ENCODE assay signal across 12 cellular contexts in genomic region chr15:91921188-91921820, GRCh38.
A peak's percentile ranks its signal among the peaks of the same experiment; 100 is the strongest.
DNase-seq lines count a peak whose midpoint lies in the region; ATAC-seq, FAIRE-seq and TF ChIP-seq lines count a peak whose summit lies in the region.
"Had no signal": no experiment of that assay in that cellular context is flagged by ENCODE, and none has a peak within 500 bp of the region (broad histone marks: within the 10 kb centered on the region; RNA-seq: fewer than 3 reads in every experiment).

No MANE protein-coding gene starts in this region.

- no peak for TF ChIP-seq EP300 in HepG2 (IDR thresholded peaks at IDR 0.05; ENCODE audit: low read depth in 2 of 2, low read length in 2 of 2)
- no peak for TF ChIP-seq EP300 in HepG2 (CRISPR knock-in tag; IDR thresholded peaks at IDR 0.05; ENCODE audit: borderline replicate concordance)

- H3K9me3 ChIP-seq in liver (ENCODE audit: control insufficient read depth in 4 of 4, low read length in 3 of 4) (no peaks in the 10 kb centered on the region), HepG2 (ENCODE audit: low read length) (no peaks in the 10 kb centered on the region), ascending aorta (no peaks in the 10 kb centered on the region), right lobe of liver (no peaks in the 10 kb centered on the region)
- H3K9me3 ChIP-seq: Peyer's patch had no signal

- peaks cover 59% of the 10 kb centered on the region for H3K4me1 Mint-ChIP-seq in nephron progenitor cell

- H3K4me1 ChIP-seq in liver (ENCODE audit: control insufficient read depth in 4 of 4, insufficient read depth in 4 of 4, low read length in 3 of 4) = peaks cover 0 to 1% (median 0%) of the 10 kb centered on the region in 4 donors
- H3K4me1 ChIP-seq in HepG2 (ENCODE audit: insufficient read depth, low read length) = no peaks in the 10 kb centered on the region
- H3K4me1 ChIP-seq in ascending aorta = peaks cover 5 to 37% of the 10 kb centered on the region in 2 donors
- no peaks in the 10 kb centered on the region for H3K4me1 ChIP-seq in right lobe of liver

- DNase-seq in HepG2 (ENCODE audit: low spot score) (no peak), ascending aorta (ENCODE audit: low spot score in 2 of 2) (no peak), right lobe of liver (no peak), NCI-H446 treated with DMSO at 0.1 percent for 48 hours (lab: John Stamatoyannopoulos, UW) (no peak), nephron progenitor cell (no peak)
- DNase-seq: activated CD4-positive, alpha-beta T cell treated with anti-CD3 and anti-CD28 coated beads, Interleukin-2, amount 10 ng/mL, durations not matched to agents 7 days and 5 days; Peyer's patch; posterior cingulate gyrus had no signal

- no peak overlapping the region for H3K9ac ChIP-seq in liver (ENCODE audit: low read depth in 1 of 2, low read length in 2 of 2)
- no peak overlapping the region for H3K9ac ChIP-seq in HepG2 (ENCODE audit: insufficient read depth, low read depth, low read length)

- in situ Hi-C loops in HepG2 (cut with HindIII; ENCODE audit: extremely low pct_ligation_motif_present, low pct_unique_long_range_greater_than_20kb) = no loop called here

- H3K27me3 ChIP-seq in liver (ENCODE audit: control insufficient read depth in 4 of 4, insufficient read depth in 4 of 4, low read length in 3 of 4) = no peaks in the 10 kb centered on the region
- peaks cover 0 to 23% of the 10 kb centered on the region in 2 experiments; a peak in 2 of 5 replicates for H3K27me3 ChIP-seq in HepG2 (ENCODE audit: control insufficient read depth in 1 of 2, insufficient read depth in 2 of 2, low read length in 2 of 2)
- H3K27me3 ChIP-seq in ascending aorta = no peaks in the 10 kb centered on the region
- H3K27me3 ChIP-seq in right lobe of liver = no peaks in the 10 kb centered on the region
- H3K27me3 ChIP-seq: cardiac muscle cell, Peyer's patch had no signal

- intact Hi-C loops in HepG2 (cut with micrococcal nuclease; ENCODE audit: unreplicated experiment) = no loop called here
- intact Hi-C loops in ascending aorta (cut with DNase I) = loop anchor here (10.0 kb wide), 1 partner anchor 227 kb away; no protein-coding TSS in a partner anchor
- intact Hi-C loops in right lobe of liver (cut with DNase I) = no loop called here

- POLR2A ChIA-PET in HepG2 (lab: Yijun Ruan, JAX) = no interaction called here

- no peak overlapping the region for H3K4me3 ChIP-seq in liver (ENCODE audit: low read depth in 1 of 3, low read length in 3 of 3)
- no peak overlapping the region for H3K4me3 ChIP-seq in HepG2 (replicated peaks in 1 of 3; ENCODE audit: insufficient read depth in 1 of 3, low read depth in 2 of 3, low read length in 3 of 3)
- H3K4me3 ChIP-seq in ascending aorta = no peak overlapping the region
- no peak overlapping the region for H3K4me3 ChIP-seq in right lobe of liver
- H3K4me3 ChIP-seq: cardiac muscle cell, Peyer's patch had no signal

- no peak overlapping the region for H3K4me2 ChIP-seq in HepG2 (ENCODE audit: low read depth, low read length)

- no peak for FAIRE-seq in HepG2 (lab: Jason Lieb, UNC)

- no peaks in the 10 kb centered on the region for H3K36me3 Mint-ChIP-seq in nephron progenitor cell (ENCODE audit: low read depth)

- H3K36me3 ChIP-seq in liver (ENCODE audit: control insufficient read depth in 4 of 4, insufficient read depth in 3 of 4, low read depth in 1 of 4, low read length in 3 of 4) = no peaks in the 10 kb centered on the region
- H3K36me3 ChIP-seq in HepG2 (replicated peaks in 1 of 2; ENCODE audit: control insufficient read depth in 1 of 2, insufficient read depth in 2 of 2, low read length in 2 of 2) = no peaks in the 10 kb centered on the region
- H3K36me3 ChIP-seq in ascending aorta = peaks cover under 1 to 5% of the 10 kb centered on the region in 2 donors
- no peaks in the 10 kb centered on the region for H3K36me3 ChIP-seq in right lobe of liver
- H3K36me3 ChIP-seq: cardiac muscle cell had no signal

- BruUV-seq in HepG2 (replicated peaks; lab: Mats Ljungman, UMichigan) = no TSS peak

- no peak for TF ChIP-seq CTCF in liver (IDR thresholded peaks at IDR 0.05; ENCODE audit: low read depth, low read length, missing input control)
- no peak for TF ChIP-seq CTCF in HepG2 (CRISPR knock-in tag; IDR thresholded peaks at IDR 0.05)
- TF ChIP-seq CTCF in ascending aorta (IDR thresholded peaks at IDR 0.05) = no peak
- no peak for TF ChIP-seq CTCF in right lobe of liver (IDR thresholded peaks at IDR 0.05)
- TF ChIP-seq CTCF in nephron progenitor cell (IDR thresholded peaks at IDR 0.05) = no peak

- H2AFZ ChIP-seq in HepG2 (ENCODE audit: low read length) = no peak overlapping the region

- H3K27ac Mint-ChIP-seq in nephron progenitor cell = no peak overlapping the region
- H3K27ac Mint-ChIP-seq: activated CD4-positive, alpha-beta T cell treated with anti-CD3 and anti-CD28 coated beads, Interleukin-2, amount 10 ng/mL, durations not matched to agents 7 days and 5 days had no signal

- H3K27ac ChIP-seq in liver (ENCODE audit: low read depth in 1 of 2, low read length in 2 of 2) (peak overlapping the region; percentile 61 to 66), HepG2 (ENCODE audit: extremely low read length, insufficient read depth, low read length) (no peak overlapping the region), ascending aorta (peak overlapping the region; percentile 38 to 53), right lobe of liver (peak overlapping the region in 2 of 3 donors; percentile 23 to 35)
- H3K27ac ChIP-seq: Peyer's patch had no signal

- 68% methylated on average over 4 of the region's 4 CpGs for WGBS in liver
- 0% methylated on average over 4 of the region's 4 CpGs for WGBS in HepG2 (ENCODE audit: low lambda C conversion rate)
- 35% methylated on average over 4 of the region's 4 CpGs for WGBS in right lobe of liver (ENCODE audit: insufficient coverage, low coverage, low lambda C conversion rate, missing lambda C conversion rate)

- TF ChIP-seq POLR2A in HepG2 (IDR thresholded peaks at IDR 0.05; ENCODE audit: insufficient read depth in 1 of 2, low read depth in 2 of 2, low read length in 2 of 2) (no peak), right lobe of liver (IDR thresholded peaks at IDR 0.05) (no peak)

- H3K9me3 Mint-ChIP-seq in nephron progenitor cell = no peaks in the 10 kb centered on the region
- H3K9me3 Mint-ChIP-seq: activated CD4-positive, alpha-beta T cell treated with anti-CD3 and anti-CD28 coated beads, Interleukin-2, amount 10 ng/mL, durations not matched to agents 7 days and 5 days had no signal

- H3K79me2 ChIP-seq in HepG2 (ENCODE audit: insufficient read depth, low read length) = no peaks in the 10 kb centered on the region

- no peak for TF ChIP-seq RAD21 in liver (IDR thresholded peaks at IDR 0.05)
- no peak for TF ChIP-seq RAD21 in HepG2 (CRISPR knock-in tag; IDR thresholded peaks at IDR 0.05)

- H3K4me3 Mint-ChIP-seq in nephron progenitor cell = no peak overlapping the region
- H3K4me3 Mint-ChIP-seq: activated CD4-positive, alpha-beta T cell treated with anti-CD3 and anti-CD28 coated beads, Interleukin-2, amount 10 ng/mL, durations not matched to agents 7 days and 5 days had no signal

- ATAC-seq in HepG2 = no peak
- ATAC-seq in right lobe of liver = peak; percentile 51 to 81 (median 70)
- no peak for ATAC-seq in HG03108 (IDR thresholded peaks at IDR 0.05; ENCODE audit: unreplicated experiment)
- no peak for ATAC-seq in HG02763 (IDR thresholded peaks at IDR 0.05; ENCODE audit: unreplicated experiment)

- H4K20me1 ChIP-seq in HepG2 (ENCODE audit: insufficient read depth, low read length) = no peaks in the 10 kb centered on the region

- CTCF ChIA-PET in HepG2 (lab: Yijun Ruan, JAX; ENCODE audit: low intra/inter-chr PET ratio, low total read pairs) = no interaction called here

- H3K27me3 Mint-ChIP-seq in nephron progenitor cell (ENCODE audit: low read depth, poor library complexity) = peaks cover 15% of the 10 kb centered on the region
- H3K27me3 Mint-ChIP-seq: activated CD4-positive, alpha-beta T cell treated with anti-CD3 and anti-CD28 coated beads, Interleukin-2, amount 10 ng/mL, durations not matched to agents 7 days and 5 days had no signal

TF ChIP-seq in liver, 16 proteins besides CTCF, POLR2A, EP300 and RAD21 (continues in another document):
- TF ChIP-seq FOXA1 (IDR thresholded peaks at IDR 0.05) (no peak), ZBTB33 (IDR thresholded peaks at IDR 0.05) (no peak), GABPA (IDR thresholded peaks at IDR 0.05 in 1 of 2, conservative IDR thresholded peaks at IDR 0.05 in 1 of 2) (no peak), TAF1 (conservative IDR thresholded peaks at IDR 0.05) (no peak), FOXA2 (IDR thresholded peaks at IDR 0.05) (no peak)

TF ChIP-seq in HepG2, 621 proteins besides CTCF, POLR2A, EP300 and RAD21 (continues in another document):
- TF ChIP-seq ZNF446 (CRISPR knock-in tag; IDR thresholded peaks at IDR 0.05) (no peak), BRD4 (CRISPR knock-in tag; IDR thresholded peaks at IDR 0.05) (no peak), SMAD3 (CRISPR knock-in tag; IDR thresholded peaks at IDR 0.05) (no peak), YY1 (IDR thresholded peaks at IDR 0.05; ENCODE audit: insufficient read depth, insufficient replicate concordance, low read depth, low read length) (no peak), HDAC2 (CRISPR knock-in tag; IDR thresholded peaks at IDR 0.05) (no peak), SALL2 (CRISPR knock-in tag; IDR thresholded peaks at IDR 0.05) (no peak), ZNF12 (CRISPR knock-in tag; IDR thresholded peaks at IDR 0.05) (no peak), ZMYM2 (CRISPR knock-in tag; IDR thresholded peaks at IDR 0.05) (no peak), ZNF878 (CRISPR knock-in tag; IDR thresholded peaks at IDR 0.05) (no peak), RARA (CRISPR knock-in tag; IDR thresholded peaks at IDR 0.05) (no peak), ZNF616 (CRISPR knock-in tag; IDR thresholded peaks at IDR 0.05; ENCODE audit: low read depth) (no peak), NR2F1 (CRISPR knock-in tag; IDR thresholded peaks at IDR 0.05) (no peak), RFX1 (IDR thresholded peaks at IDR 0.05) (no peak), ZNF563 (CRISPR knock-in tag; IDR thresholded peaks at IDR 0.05) (no peak), DNMT1 (CRISPR knock-in tag; IDR thresholded peaks at IDR 0.05) (no peak), MXD4 (CRISPR knock-in tag; IDR thresholded peaks at IDR 0.05) (no peak)
- TF ChIP-seq, protein P1, sequence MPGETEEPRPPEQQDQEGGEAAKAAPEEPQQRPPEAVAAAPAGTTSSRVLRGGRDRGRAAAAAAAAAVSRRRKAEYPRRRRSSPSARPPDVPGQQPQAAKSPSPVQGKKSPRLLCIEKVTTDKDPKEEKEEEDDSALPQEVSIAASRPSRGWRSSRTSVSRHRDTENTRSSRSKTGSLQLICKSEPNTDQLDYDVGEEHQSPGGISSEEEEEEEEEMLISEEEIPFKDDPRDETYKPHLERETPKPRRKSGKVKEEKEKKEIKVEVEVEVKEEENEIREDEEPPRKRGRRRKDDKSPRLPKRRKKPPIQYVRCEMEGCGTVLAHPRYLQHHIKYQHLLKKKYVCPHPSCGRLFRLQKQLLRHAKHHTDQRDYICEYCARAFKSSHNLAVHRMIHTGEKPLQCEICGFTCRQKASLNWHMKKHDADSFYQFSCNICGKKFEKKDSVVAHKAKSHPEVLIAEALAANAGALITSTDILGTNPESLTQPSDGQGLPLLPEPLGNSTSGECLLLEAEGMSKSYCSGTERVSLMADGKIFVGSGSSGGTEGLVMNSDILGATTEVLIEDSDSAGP (CRISPR knock-in tag; IDR thresholded peaks at IDR 0.05; ENCODE audit: borderline replicate concordance) = no peak

Comparison
In these comparisons a context has a peak if more than half of its experiments do, and no peak if none do; other contexts are left out.
1. ATAC-seq: peak in right lobe of liver (4 of 4); none in HepG2 (single experiment), HG03108 (single experiment) and HG02763 (single experiment).